In genomic region chr2:234669611-234670010, GRCh38 we compare ENCODE assay signal across 1 cellular context.
TF ChIP-seq lines count a peak whose summit lies in the region.

No MANE protein-coding gene starts in this region.

TF ChIP-seq in GM23338, 12 proteins besides CTCF, POLR2A, EP300 and RAD21 (continued from another document):
- TF ChIP-seq ZNF462 (CRISPR knock-in tag; IDR thresholded peaks at IDR 0.05): no peak
- no peak for TF ChIP-seq ETS1 (IDR thresholded peaks at IDR 0.05)
- TF ChIP-seq JUNB (IDR thresholded peaks at IDR 0.05; ENCODE audit: unreplicated experiment): no peak
- no peak for TF ChIP-seq NANOG (IDR thresholded peaks at IDR 0.05; ENCODE audit: borderline replicate concordance)
- TF ChIP-seq CREB1 (CRISPR knock-in tag; IDR thresholded peaks at IDR 0.05; ENCODE audit: low read depth): no peak
- TF ChIP-seq REST (IDR thresholded peaks at IDR 0.05; ENCODE audit: unreplicated experiment): no peak
- TF ChIP-seq ZNF331 (CRISPR knock-in tag; IDR thresholded peaks at IDR 0.05; ENCODE audit: low read depth): no peak
- no peak for TF ChIP-seq POLR2AphosphoS5 (IDR thresholded peaks at IDR 0.05; ENCODE audit: low read depth)
- no peak for TF ChIP-seq EZH2 (IDR thresholded peaks at IDR 0.05; ENCODE audit: low read depth, unreplicated experiment)
- TF ChIP-seq ZNF114 (CRISPR knock-in tag; IDR thresholded peaks at IDR 0.05): no peak
- no peak for TF ChIP-seq STAT1 (IDR thresholded peaks at IDR 0.05; ENCODE audit: unreplicated experiment)
